18 cellular contexts compared by ENCODE assay signal in the genomic region with DNA sequence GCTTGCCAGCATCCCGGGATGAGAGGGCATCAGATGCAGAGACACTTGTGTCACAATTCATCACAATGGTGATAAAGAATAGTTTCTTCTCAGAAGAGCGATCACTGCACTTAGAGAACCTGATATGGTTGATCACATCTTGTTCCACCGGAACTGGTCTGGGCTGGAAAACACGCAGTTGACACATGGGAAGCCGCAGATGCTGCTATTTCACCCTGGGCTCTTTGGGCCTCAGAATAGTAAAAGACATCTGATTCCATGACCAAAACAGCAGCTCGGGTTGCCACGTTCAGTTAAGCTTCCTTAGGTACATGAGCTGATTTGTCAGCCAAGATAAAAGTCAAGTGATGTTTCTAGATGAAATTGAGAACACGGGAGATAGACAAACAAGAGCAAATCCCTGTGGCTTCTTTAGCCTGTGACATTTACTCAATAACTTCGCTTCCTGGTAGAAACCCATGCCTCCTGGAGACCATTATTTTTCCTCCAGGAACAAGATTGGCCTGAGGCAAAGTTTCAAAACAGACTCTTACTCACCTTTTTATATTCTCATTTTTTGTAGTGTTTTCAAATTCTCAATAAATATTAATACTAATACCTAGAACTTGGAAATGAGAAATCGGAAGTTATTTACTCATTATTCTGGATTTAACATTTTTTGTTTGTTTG. TPM values are rescaled to one million over a fixed set of nuclear protein-coding genes. Genes with fewer than 3 reads are reported as not detected.
DNase-seq lines count a peak whose midpoint lies in the region; ATAC-seq and TF ChIP-seq lines count a peak whose summit lies in the region.
"Had no signal": no experiment of that assay in that cellular context is flagged by ENCODE, and none has a peak within 500 bp of the region (broad histone marks: within the 10 kb centered on the region; RNA-seq: fewer than 3 reads in every experiment).

No MANE protein-coding gene starts in this region.

- no peak overlapping the region for H3K27ac Mint-ChIP-seq in activated CD8-positive, alpha-beta memory T cell treated with anti-CD3 and anti-CD28 coated beads, Interleukin-2, amount 10 ng/mL, durations not matched to agents 7 days and 5 days
- H3K27ac Mint-ChIP-seq: CD4-positive, CD25-positive, alpha-beta regulatory T cell; GM23338 had no signal

- no peaks in the 10 kb centered on the region for H3K79me2 ChIP-seq in PC-9 (ENCODE audit: low read depth)

- H4K20me1 ChIP-seq in PC-9 (ENCODE audit: insufficient read depth) = no peaks in the 10 kb centered on the region

- H3K9ac ChIP-seq in skeletal muscle tissue (ENCODE audit: low read depth in 1 of 3, low read length in 3 of 3) = no peak overlapping the region

- 0 out of 2 replicates have a peak overlapping the region, but pooled peaks have one; percentile 2 for H3K4me2 ChIP-seq in PC-9
- H3K4me2 ChIP-seq: GM23338 had no signal

- H2AFZ ChIP-seq in PC-9 = no peak overlapping the region
- H2AFZ ChIP-seq: GM23338 had no signal

- H3K4me1 ChIP-seq in heart right ventricle (peaks cover 0 to 14% (median 0%) of the 10 kb centered on the region in 9 donors), PC-9 (replicated peaks; ENCODE audit: insufficient read depth) (no peaks in the 10 kb centered on the region), right cardiac atrium (ENCODE audit: control insufficient read depth, insufficient read depth, low read length) (no peaks in the 10 kb centered on the region), skeletal muscle tissue (ENCODE audit: control insufficient read depth in 3 of 3, insufficient read depth in 3 of 3, low read length in 3 of 3) (peaks cover 24 to 34% (median 30%) of the 10 kb centered on the region in 3 donors)

- WGBS in heart right ventricle, 2 donors = 60 to 71% methylated on average over 10 of the region's 10 CpGs
- WGBS in right cardiac atrium = 60% methylated on average over 10 of the region's 10 CpGs

- no peaks in the 10 kb centered on the region for H3K9me3 ChIP-seq in heart right ventricle
- H3K9me3 ChIP-seq in PC-9 (ENCODE audit: insufficient read depth, low read depth) = no peaks in the 10 kb centered on the region
- no peaks in the 10 kb centered on the region for H3K9me3 ChIP-seq in right cardiac atrium (ENCODE audit: control insufficient read depth, low read length)
- H3K9me3 ChIP-seq in skeletal muscle tissue (ENCODE audit: control insufficient read depth in 3 of 3, low read length in 3 of 3) = no peaks in the 10 kb centered on the region

- H3K4me3 ChIP-seq in heart right ventricle (no peak overlapping the region), PC-9 (no peak overlapping the region), right cardiac atrium (ENCODE audit: low read length) (no peak overlapping the region), skeletal muscle tissue (ENCODE audit: low read length in 3 of 3) (no peak overlapping the region)
- H3K4me3 ChIP-seq: GM23338 had no signal

- no peaks in the 10 kb centered on the region for H3K4me1 Mint-ChIP-seq in activated CD8-positive, alpha-beta memory T cell treated with anti-CD3 and anti-CD28 coated beads, Interleukin-2, amount 10 ng/mL, durations not matched to agents 7 days and 5 days
- H3K4me1 Mint-ChIP-seq: CD4-positive, CD25-positive, alpha-beta regulatory T cell; GM23338 had no signal

- intact Hi-C loops in Right ventricle myocardium inferior (cut with DNase I) = no loop called here
- intact Hi-C loops in heart right ventricle (cut with DNase I) = no loop called here
- intact Hi-C loops in PC-9 (cut with micrococcal nuclease; ENCODE audit: unreplicated experiment) = no loop called here
- intact Hi-C loops in right cardiac atrium (cut with DNase I) = no loop called here

- no peak overlapping the region for H3K27ac ChIP-seq in heart right ventricle
- H3K27ac ChIP-seq in PC-9 = no peak overlapping the region
- peak overlapping the region; percentile 74 for H3K27ac ChIP-seq in right cardiac atrium (ENCODE audit: low read length)
- peak overlapping the region; percentile 64 for H3K27ac ChIP-seq in skeletal muscle tissue (ENCODE audit: low read depth, low read length)

- POLR2A ChIA-PET in PC-9 (lab: Charles Lee; ENCODE audit: unreplicated experiment) = no interaction called here

- no peaks in the 10 kb centered on the region for H3F3A ChIP-seq in PC-9 (ENCODE audit: insufficient read depth, low read depth)

- H3K36me3 Mint-ChIP-seq in activated CD8-positive, alpha-beta memory T cell treated with anti-CD3 and anti-CD28 coated beads, Interleukin-2, amount 10 ng/mL, durations not matched to agents 7 days and 5 days = no peaks in the 10 kb centered on the region
- H3K36me3 Mint-ChIP-seq: CD4-positive, CD25-positive, alpha-beta regulatory T cell had no signal

- TF ChIP-seq CTCF in heart right ventricle (IDR thresholded peaks at IDR 0.05) (no peak), PC-9 (conservative IDR thresholded peaks at IDR 0.05) (no peak)

- H3K4me3 Mint-ChIP-seq in activated CD8-positive, alpha-beta memory T cell treated with anti-CD3 and anti-CD28 coated beads, Interleukin-2, amount 10 ng/mL, durations not matched to agents 7 days and 5 days = no peak overlapping the region
- H3K4me3 Mint-ChIP-seq: GM23338 had no signal

- BruUV-seq in PC-9 (replicated peaks; lab: Mats Ljungman, UMichigan) = no TSS peak

- H3K27me3 ChIP-seq in heart right ventricle = no peaks in the 10 kb centered on the region
- peaks cover 74% of the 10 kb centered on the region for H3K27me3 ChIP-seq in PC-9 (ENCODE audit: insufficient read depth, low read depth)
- no peaks in the 10 kb centered on the region for H3K27me3 ChIP-seq in right cardiac atrium (ENCODE audit: control insufficient read depth, insufficient read depth)
- no peaks in the 10 kb centered on the region for H3K27me3 ChIP-seq in skeletal muscle tissue (ENCODE audit: control insufficient read depth in 3 of 3, insufficient read depth in 3 of 3, low read length in 3 of 3)

- no peaks in the 10 kb centered on the region for H3K9me2 ChIP-seq in PC-9 (ENCODE audit: insufficient read depth)

- H3K36me3 ChIP-seq in heart right ventricle (no peaks in the 10 kb centered on the region), PC-9 (ENCODE audit: low read depth) (no peaks in the 10 kb centered on the region), skeletal muscle tissue (ENCODE audit: control insufficient read depth in 3 of 3, insufficient read depth in 3 of 3, low read length in 3 of 3) (no peaks in the 10 kb centered on the region)

- ATAC-seq in Right ventricle myocardium inferior = peak; percentile 22
- no peak for ATAC-seq in heart right ventricle
- ATAC-seq in right cardiac atrium = peak; percentile 77
- no peak for ATAC-seq in activated CD8-positive, alpha-beta memory T cell treated with anti-CD3 and anti-CD28 coated beads, Interleukin-2, amount 10 ng/mL, durations not matched to agents 7 days and 5 days
- ATAC-seq: GM23338 had no signal

- H3K9me3 Mint-ChIP-seq in activated CD8-positive, alpha-beta memory T cell treated with anti-CD3 and anti-CD28 coated beads, Interleukin-2, amount 10 ng/mL, durations not matched to agents 7 days and 5 days (ENCODE audit: low read depth) = no peaks in the 10 kb centered on the region
- H3K9me3 Mint-ChIP-seq: CD4-positive, CD25-positive, alpha-beta regulatory T cell; GM23338 had no signal

- CTCF ChIA-PET in PC-9 (lab: Charles Lee) = no interaction called here
- CTCF ChIA-PET in activated CD8-positive, alpha-beta memory T cell treated with anti-CD3 and anti-CD28 coated beads, Interleukin-2, amount 10 ng/mL, durations not matched to agents 7 days and 5 days (lab: Charles Lee) = no interaction called here

- DNase-seq in Right ventricle myocardium inferior (ENCODE audit: missing footprints) (no peak), heart right ventricle (no peak), PC-9 (peak in 1 of 2 experiments; percentile 48), right cardiac atrium (peak in 2 of 3 donors; percentile 27 to 50), H4 (ENCODE audit: low spot score) (no peak)
- DNase-seq in activated CD8-positive, alpha-beta memory T cell treated with anti-CD3 and anti-CD28 coated beads, Interleukin-2, amount 10 ng/mL, durations not matched to agents 7 days and 5 days = no peak
- DNase-seq: AML-193; Calu3; CD4-positive, CD25-positive, alpha-beta regulatory T cell; GF-D8; IMR-90; MV-4-11; NCI-H1417 treated with DMSO at 0.1 percent for 48 hours; NCI-H2029; NCI-H446 had no signal

- H3K27me3 Mint-ChIP-seq in activated CD8-positive, alpha-beta memory T cell treated with anti-CD3 and anti-CD28 coated beads, Interleukin-2, amount 10 ng/mL, durations not matched to agents 7 days and 5 days = peaks cover 24% of the 10 kb centered on the region

RNA-seq across cellular contexts. Expression of a gene that starts 20.4 kb away (rescaled TPM):
- total RNA-seq in Right ventricle myocardium inferior (7.2 TPM), heart right ventricle (10 to 100 TPM in 1 of 10 donors, 1 to 10 TPM in 8, under 1 TPM in 1; 0.98 to 36.5 (median 4.8) TPM), PC-9 (2021) (not detected in 2 replicates), right cardiac atrium (10 to 100 TPM; 48.6 to 99.8 (median 56.2) TPM), skeletal muscle tissue (not detected)
- polyA plus RNA-seq in heart right ventricle (1 to 10 TPM; 1.0 to 1.3 TPM), right cardiac atrium (65.5 TPM)
- not detected for total RNA-seq in activated CD8-positive, alpha-beta memory T cell treated with anti-CD3 and anti-CD28 coated beads, Interleukin-2, amount 10 ng/mL, durations not matched to agents 7 days and 5 days
- total RNA-seq in H4 (2014; rRNA removed; shearing (Covaris generic)) = 0.02 and 0.21 TPM in 2 replicates
- total RNA-seq: Calu3, HT-29 had no signal

RNA-seq across cellular contexts. Expression of a gene that starts 59.4 kb away (rescaled TPM):
- total RNA-seq in Right ventricle myocardium inferior (6.1 TPM), heart right ventricle (10 to 100 TPM in 3 of 10 donors, 1 to 10 TPM in 7; 7.6 to 12.8 (median 9.2) TPM), PC-9 (2021) (12.2 and 16.2 TPM in 2 replicates), right cardiac atrium (10 to 100 TPM in 1 of 4 donors, 1 to 10 TPM in 3; 8.9 to 11.0 (median 9.5) TPM), skeletal muscle tissue (6.8 TPM)
- polyA plus RNA-seq in heart right ventricle (1 to 10 TPM; 3.7 to 9.4 TPM), right cardiac atrium (7.6 TPM)
- 10 to 100 TPM; 12.5 to 18.9 TPM for total RNA-seq in activated CD8-positive, alpha-beta memory T cell treated with anti-CD3 and anti-CD28 coated beads, Interleukin-2, amount 10 ng/mL, durations not matched to agents 7 days and 5 days
- 8.7 and 17.3 TPM in 2 replicates for total RNA-seq in H4 (2014; rRNA removed; shearing (Covaris generic))

RNA-seq across cellular contexts. Expression of a gene that starts 59.5 kb away (rescaled TPM):
- total RNA-seq in Right ventricle myocardium inferior (6.4 TPM), heart right ventricle (1 to 10 TPM; 6.1 to 8.9 (median 6.4) TPM), PC-9 (2021) (18.2 and 22.4 TPM in 2 replicates), right cardiac atrium (1 to 10 TPM; 6.5 to 8.4 (median 7.0) TPM), skeletal muscle tissue (4.7 TPM)
- polyA plus RNA-seq in heart right ventricle (1 to 10 TPM; 2.0 to 2.7 TPM), right cardiac atrium (2.9 TPM)
- 10 to 100 TPM; 31.4 to 37.5 TPM for total RNA-seq in activated CD8-positive, alpha-beta memory T cell treated with anti-CD3 and anti-CD28 coated beads, Interleukin-2, amount 10 ng/mL, durations not matched to agents 7 days and 5 days
- 17.4 and 21.6 TPM in 2 replicates for total RNA-seq in H4 (2014; rRNA removed; shearing (Covaris generic))

Comparison
In these comparisons a context has a peak if more than half of its experiments do, and no peak if none do; other contexts are left out.
1. ATAC-seq: peak in Right ventricle myocardium inferior (single experiment) and right cardiac atrium (2 of 2); none in heart right ventricle (0 of 8) and activated CD8-positive, alpha-beta memory T cell treated with anti-CD3 and anti-CD28 coated beads, Interleukin-2, amount 10 ng/mL, durations not matched to agents 7 days and 5 days (single experiment).
2. DNase-seq: peak in right cardiac atrium (2 of 3); none in Right ventricle myocardium inferior (single experiment), heart right ventricle (0 of 2), activated CD8-positive, alpha-beta memory T cell treated with anti-CD3 and anti-CD28 coated beads, Interleukin-2, amount 10 ng/mL, durations not matched to agents 7 days and 5 days (single experiment) and H4 (single experiment).
3. H3K27ac ChIP-seq: peak in right cardiac atrium (single experiment) and skeletal muscle tissue (single experiment); none in heart right ventricle (0 of 10) and PC-9 (single experiment).